In genomic region chr7:99500637-99501009, GRCh38 we compare ENCODE assay signal across 8 cellular contexts. TPM values are rescaled to one million over a fixed set of nuclear protein-coding genes. Genes with fewer than 3 reads are reported as not detected.
DNase-seq lines count a peak whose midpoint lies in the region; ATAC-seq and TF ChIP-seq lines count a peak whose summit lies in the region.

No MANE protein-coding gene starts in this region.

- peak overlapping the region; percentile 97 for H3K4me3 ChIP-seq in CD8-positive, alpha-beta T cell (ENCODE audit: low read depth, low read length)
- H3K4me3 ChIP-seq in esophagus (ENCODE audit: low read depth in 1 of 2, low read length in 2 of 2) (peak overlapping the region; percentile 92 to 99), ovary (peak overlapping the region; percentile 99)

- H3K9me3 ChIP-seq in CD8-positive, alpha-beta T cell (ENCODE audit: low read length), result no peaks in the 10 kb centered on the region
- H3K9me3 ChIP-seq in esophagus (ENCODE audit: control insufficient read depth in 2 of 2, insufficient read depth in 1 of 2, low read depth in 1 of 2, low read length in 1 of 2) (peaks cover 0 to under 1% of the 10 kb centered on the region in 2 donors), ovary (peaks cover 0 to 4% of the 10 kb centered on the region in 2 donors)

- 50 to 56% methylated on average over 16 of the region's 16 CpGs for WGBS in esophagus, 2 donors
- WGBS in ovary, 3 donors, result 38 to 52% (median 51%) methylated on average over 16 of the region's 16 CpGs

- CTCF ChIA-PET in CD8-positive, alpha-beta T cell (lab: Charles Lee), result interaction anchor here (1.0 to 2.1 kb wide), 4 partner anchors 9 to 135 kb away, joined by 3 to 5 read pairs (median 4); no protein-coding TSS in a partner anchor

- H3K4me1 Mint-ChIP-seq in CD8-positive, alpha-beta T cell (ENCODE audit: low read depth), result peaks cover 39% of the 10 kb centered on the region

- H3K4me3 Mint-ChIP-seq in CD8-positive, alpha-beta T cell, result peak overlapping the region; percentile 97

- no peaks in the 10 kb centered on the region for H3K27me3 Mint-ChIP-seq in CD8-positive, alpha-beta T cell (ENCODE audit: low read depth)

- peak overlapping the region; percentile 98 for H3K27ac Mint-ChIP-seq in CD8-positive, alpha-beta T cell

- H3K27ac ChIP-seq in CD8-positive, alpha-beta T cell (ENCODE audit: low read depth, low read length), result peak overlapping the region; percentile 99
- H3K27ac ChIP-seq in esophagus (ENCODE audit: low read depth in 2 of 2, low read length in 1 of 2) (peak overlapping the region; percentile 95 to 99), ovary (peak overlapping the region; percentile 46 to 92)

- H3K36me3 Mint-ChIP-seq in CD8-positive, alpha-beta T cell, result peaks cover 37% of the 10 kb centered on the region

- no peak for ATAC-seq in CD8-positive, alpha-beta T cell
- no peak for ATAC-seq in GM21367 (IDR thresholded peaks at IDR 0.05; ENCODE audit: unreplicated experiment)
- no peak for ATAC-seq in GM21528 (IDR thresholded peaks at IDR 0.05; ENCODE audit: low FRiP score, unreplicated experiment)

- H3K36me3 ChIP-seq in CD8-positive, alpha-beta T cell (ENCODE audit: insufficient read depth, low read length), result peaks cover 4% of the 10 kb centered on the region
- H3K36me3 ChIP-seq in esophagus (ENCODE audit: control insufficient read depth in 2 of 2, insufficient read depth in 2 of 2, low read length in 1 of 2), result peaks cover 4 to 5% of the 10 kb centered on the region in 2 donors
- H3K36me3 ChIP-seq in ovary, result no peaks in the 10 kb centered on the region

- peaks cover 35% of the 10 kb centered on the region for H3K4me1 ChIP-seq in CD8-positive, alpha-beta T cell (ENCODE audit: insufficient read depth, low read length)
- H3K4me1 ChIP-seq in esophagus (ENCODE audit: control insufficient read depth in 2 of 2, insufficient read depth in 2 of 2, low read length in 1 of 2), result peaks cover 3 to 5% of the 10 kb centered on the region in 2 donors
- peaks cover 9% of the 10 kb centered on the region for H3K4me1 ChIP-seq in ovary (ENCODE audit: insufficient read depth)

- intact Hi-C loops in CD8-positive, alpha-beta T cell (cut with DNase I, micrococcal nuclease), result loop anchor here (1.0 to 10.0 kb wide), 6 partner anchors 28 to 494 kb away; partner anchors contain the start of genes FAM200A (in 2 of the 2), ZNF789 (in 2 of the 2), ARPC1B (in 1 of the 2) and BUD31 (in 1 of the 2)
- intact Hi-C loops in ovary (cut with DNase I), result loop anchor here in 1 of 4 donors (5.0 kb wide), 1 partner anchor 52 kb away; the partner anchor contains the start of gene FAM200A

- TF ChIP-seq POLR2A in ovary (IDR thresholded peaks at IDR 0.05), result no peak

- no peaks in the 10 kb centered on the region for H3K9me3 Mint-ChIP-seq in CD8-positive, alpha-beta T cell

- H3K27me3 ChIP-seq in CD8-positive, alpha-beta T cell (ENCODE audit: insufficient read depth, low read length), result no peaks in the 10 kb centered on the region
- no peaks in the 10 kb centered on the region for H3K27me3 ChIP-seq in esophagus (ENCODE audit: control insufficient read depth in 1 of 2, insufficient read depth in 2 of 2, low read length in 2 of 2)
- no peaks in the 10 kb centered on the region for H3K27me3 ChIP-seq in ovary

- DNase-seq in CD8-positive, alpha-beta T cell, result no peak
- DNase-seq in RPMI8226, result peak; percentile 11
- peak in 1 of 5 donors; percentile 33 for DNase-seq in ovary
- no peak for DNase-seq in mesenteric fat pad (ENCODE audit: low spot score)
- DNase-seq in kidney tubule cell (ENCODE audit: low spot score), result no peak

- POLR2A ChIA-PET in CD8-positive, alpha-beta T cell (lab: Charles Lee), result interaction anchor here (0.8 to 2.9 kb wide), 15 partner anchors 9 to 562 kb away, joined by 3 to 25 read pairs (median 5); partner anchors contain the start of genes ATP5MF, BUD31, FAM200A and PDAP1

- TF ChIP-seq EP300 in ovary (IDR thresholded peaks at IDR 0.05), result no peak

- no peak for TF ChIP-seq CTCF in CD8-positive, alpha-beta T cell (IDR thresholded peaks at IDR 0.05)
- no peak for TF ChIP-seq CTCF in ovary (IDR thresholded peaks at IDR 0.05)

RNA-seq across cellular contexts. Expression of gene ZNF394, which starts 0.5 kb away (rescaled TPM):
- 100 to 1,000 TPM; 256 to 268 TPM for total RNA-seq in CD8-positive, alpha-beta T cell
- polyA plus RNA-seq in esophagus (10 to 100 TPM; 15.2 to 19.8 TPM), ovary (10 to 100 TPM; 19.2 to 23.1 TPM)
- total RNA-seq in ovary (10 to 100 TPM; 29.5 to 43.8 (median 36.7) TPM), mesenteric fat pad (24.4 TPM)

RNA-seq across cellular contexts. Expression of gene ZKSCAN5, which starts 3.8 kb away (rescaled TPM):
- total RNA-seq in CD8-positive, alpha-beta T cell, result 1 to 10 TPM; 6.0 to 6.2 TPM
- polyA plus RNA-seq in esophagus, result 1 to 10 TPM; 2.2 to 2.5 TPM
- 10 to 100 TPM in 1 of 7 donors, 1 to 10 TPM in 6; 5.4 to 12.1 (median 8.6) TPM for total RNA-seq in ovary
- polyA plus RNA-seq in ovary, result 10 to 100 TPM in 1 of 2 donors, 1 to 10 TPM in 1; 5.2 to 10.5 TPM
- 5.7 TPM for total RNA-seq in mesenteric fat pad

RNA-seq across cellular contexts. Expression of gene ZNF789, which starts 27.9 kb away (rescaled TPM):
- total RNA-seq in CD8-positive, alpha-beta T cell, result 10 to 100 TPM; 12.9 to 14.1 TPM
- polyA plus RNA-seq in esophagus (10 to 100 TPM in 1 of 2 donors, 1 to 10 TPM in 1; 4.7 to 11.3 TPM), ovary (10 to 100 TPM in 1 of 2 donors, 1 to 10 TPM in 1; 6.7 to 15.8 TPM)
- total RNA-seq in ovary (10 to 100 TPM in 4 of 7 donors, 1 to 10 TPM in 3; 4.4 to 10.6 (median 10.1) TPM), mesenteric fat pad (7.8 TPM)

RNA-seq across cellular contexts. Expression of gene ATP5MF, which starts 34.7 kb away (rescaled TPM):
- 10 to 100 TPM; 45.6 to 48.5 TPM for total RNA-seq in CD8-positive, alpha-beta T cell
- 1,000 to 10,000 TPM; 1,217 to 1,445 TPM for polyA plus RNA-seq in esophagus
- 100 to 1,000 TPM; 122 to 415 (median 142) TPM for total RNA-seq in ovary
- 100 to 1,000 TPM; 418 to 456 TPM for polyA plus RNA-seq in ovary
- 256 TPM for total RNA-seq in mesenteric fat pad

RNA-seq across cellular contexts. Expression of gene FAM200A, which starts 51.3 kb away (rescaled TPM):
- total RNA-seq in CD8-positive, alpha-beta T cell, result 1 to 10 TPM; 2.7 to 3.3 TPM
- polyA plus RNA-seq in esophagus, result 1 to 10 TPM; 2.8 to 3.8 TPM
- total RNA-seq in ovary, result 10 to 100 TPM in 2 of 7 donors, 1 to 10 TPM in 5; 6.4 to 13.5 (median 9.0) TPM
- 1 to 10 TPM; 7.5 to 8.9 TPM for polyA plus RNA-seq in ovary
- total RNA-seq in mesenteric fat pad, result 2.5 TPM

Comparison
In these comparisons a context has a peak if more than half of its experiments do, and no peak if none do; other contexts are left out.
1. RNA of gene ZNF394, which starts 0.5 kb away (total RNA-seq): 256 to 268 TPM in CD8-positive, alpha-beta T cell; 29.5 to 43.8 TPM in ovary and 24.4 TPM in mesenteric fat pad (single experiment); every median in the first group is over 4 times any median in the second.
2. Peak in every context shown above with its lines, with median percentiles within 50 percentile points of each other: H3K27ac ChIP-seq and H3K4me3 ChIP-seq.